In the genomic region with DNA sequence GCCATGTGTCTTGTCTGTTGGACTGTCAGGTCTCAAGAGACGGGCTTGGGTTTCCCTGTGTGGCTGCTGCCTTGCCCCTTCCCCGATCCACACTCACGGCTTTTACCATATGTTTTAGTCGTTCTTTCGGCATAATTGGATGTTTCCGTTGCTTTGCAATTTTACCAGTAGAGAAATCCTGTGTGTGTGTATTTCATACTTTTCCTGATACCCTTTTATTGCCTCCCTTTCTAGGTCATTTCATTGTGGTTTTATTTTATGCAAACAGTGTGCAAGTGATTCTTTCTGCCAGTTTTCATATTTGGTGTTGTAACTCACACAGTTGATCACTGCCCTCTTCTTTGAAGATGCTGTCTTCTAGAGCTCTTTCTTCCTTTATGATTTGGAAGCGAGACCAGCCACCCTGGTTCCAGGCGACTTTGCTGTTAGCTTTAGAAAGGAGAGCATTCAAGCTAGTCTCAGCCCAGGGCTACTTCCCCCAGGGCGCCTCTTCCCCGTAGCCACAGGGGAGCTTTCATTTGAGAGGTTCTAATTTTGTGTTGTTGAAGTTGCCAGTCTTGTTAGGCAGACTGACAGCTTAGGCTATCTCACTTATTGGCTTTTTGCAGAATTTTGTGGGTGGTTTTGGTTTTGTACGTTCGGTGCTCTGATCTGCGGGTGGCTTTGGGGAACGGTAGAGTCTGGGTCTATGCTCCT, we compare ENCODE assay signal across 15 cellular contexts. TPM values are rescaled to one million over a fixed set of nuclear protein-coding genes. Genes with fewer than 3 reads are reported as not detected.
A peak's percentile ranks its signal among the peaks of the same experiment; 100 is the strongest.
DNase-seq lines count a peak whose midpoint lies in the region; ATAC-seq and TF ChIP-seq lines count a peak whose summit lies in the region.
"Had no signal": no experiment of that assay in that cellular context is flagged by ENCODE, and none has a peak within 500 bp of the region (broad histone marks: within the 10 kb centered on the region; RNA-seq: fewer than 3 reads in every experiment).

No MANE protein-coding gene starts in this region.

- no peak overlapping the region for H2BK12ac ChIP-seq in neuronal stem cell (ENCODE audit: low read length)

- H3K36me3 ChIP-seq in Caco-2 (ENCODE audit: control insufficient read depth, insufficient read depth, low read length) (no peaks in the 10 kb centered on the region; the same call in 1 of the 2 replicates), MG63 (peaks cover 41% of the 10 kb centered on the region), neuronal stem cell (replicated peaks in 1 of 2; ENCODE audit: control insufficient read depth in 2 of 2, insufficient read depth in 2 of 2, low read length in 2 of 2) (peaks cover 6 to 66% of the 10 kb centered on the region in 2 donors)
- H3K36me3 ChIP-seq: lower lobe of right lung had no signal

- H3K36me3 Mint-ChIP-seq in Caco-2 (ENCODE audit: insufficient read depth, unreplicated experiment) = peaks cover 11% of the 10 kb centered on the region
- H3K36me3 Mint-ChIP-seq in brain = peaks cover 65% of the 10 kb centered on the region
- H3K36me3 Mint-ChIP-seq: CD4-positive, alpha-beta memory T cell had no signal

- POLR2A ChIA-PET in Caco-2 (lab: Charles Lee) = no interaction called here

- peak overlapping the region; percentile 39 for H3K9ac ChIP-seq in neuronal stem cell (ENCODE audit: low read depth, low read length, poor library complexity)

- no peak overlapping the region for H2BK5ac ChIP-seq in neuronal stem cell (ENCODE audit: low read length)

- intact Hi-C loops in Caco-2 (cut with micrococcal nuclease; ENCODE audit: unreplicated experiment) = no loop called here

- peak overlapping the region; percentile 50 for H3K18ac ChIP-seq in neuronal stem cell (ENCODE audit: low read length)

- no peak overlapping the region for H2AFZ ChIP-seq in neuronal stem cell (ENCODE audit: low read length)

- no peak overlapping the region for H3K23ac ChIP-seq in neuronal stem cell (ENCODE audit: low read depth, low read length, poor library complexity)

- no peak overlapping the region for H2BK120ac ChIP-seq in neuronal stem cell (ENCODE audit: low read depth, low read length)

- H3K4me3 Mint-ChIP-seq in Caco-2 (ENCODE audit: unreplicated experiment) = no peak overlapping the region
- peak overlapping the region in 4 of 5 experiments; percentile 5 to 62 (median 27) for H3K4me3 Mint-ChIP-seq in brain
- H3K4me3 Mint-ChIP-seq: CD4-positive, alpha-beta memory T cell had no signal

- H3K27ac Mint-ChIP-seq in Caco-2 (ENCODE audit: unreplicated experiment) = peak overlapping the region; percentile 55
- peak overlapping the region in 4 of 5 experiments; percentile 34 to 81 (median 61) for H3K27ac Mint-ChIP-seq in brain
- H3K27ac Mint-ChIP-seq: activated T-helper 2 cell treated with anti-CD3 and anti-CD28 coated beads, Interferon-gamma antibody, Interleukin-2, Interleukin-4, amounts not matched to agents 10 μg/mL and 5 μg/mL and 100 μg/mL, durations not matched to agents 14 hours and 24 hours and 36 hours; CD4-positive, alpha-beta memory T cell had no signal

- no peak overlapping the region for H3K4ac ChIP-seq in neuronal stem cell (ENCODE audit: low read length)

- no peak overlapping the region for H3K4me3 ChIP-seq in Caco-2 (ENCODE audit: low read depth, low read length)
- H3K4me3 ChIP-seq in MG63 = peak overlapping the region; percentile 5; the same call in 1 of the 2 replicates
- no peak overlapping the region for H3K4me3 ChIP-seq in neuronal stem cell (ENCODE audit: low read length in 2 of 2)
- H3K4me3 ChIP-seq: lower lobe of right lung had no signal

- no peak overlapping the region for H3K27ac ChIP-seq in neuronal stem cell (replicated peaks; ENCODE audit: low read length)
- H3K27ac ChIP-seq: lower lobe of right lung had no signal

- no CpG with 5 or more reads among the region's 14 CpGs for WGBS in neuronal stem cell (ENCODE audit: extremely low coverage in 2 of 2, insufficient read length in 2 of 2, insufficient replicate concordance in 1 of 2), 2 donors

- ATAC-seq in GM18498 (IDR thresholded peaks at IDR 0.05; ENCODE audit: unreplicated experiment) (no peak), HG03097 (IDR thresholded peaks at IDR 0.05; ENCODE audit: low FRiP score, unreplicated experiment) (no peak)

- H3K14ac ChIP-seq in neuronal stem cell (ENCODE audit: low read length) = no peak overlapping the region

- TF ChIP-seq CTCF in Caco-2 (IDR thresholded peaks at IDR 0.05; ENCODE audit: insufficient read depth in 1 of 2, low read depth in 1 of 2, low read length in 1 of 2, severe bottlenecking in 1 of 2, unreplicated experiment in 1 of 2) (no peak), brain (conservative IDR thresholded peaks at IDR 0.05) (no peak)

- H3K9me3 Mint-ChIP-seq in Caco-2 (ENCODE audit: unreplicated experiment) = no peaks in the 10 kb centered on the region
- peaks cover 5 to 41% (median 13%) of the 10 kb centered on the region in 5 experiments for H3K9me3 Mint-ChIP-seq in brain
- H3K9me3 Mint-ChIP-seq: activated T-helper 2 cell treated with anti-CD3 and anti-CD28 coated beads, Interferon-gamma antibody, Interleukin-2, Interleukin-4, amounts not matched to agents 10 μg/mL and 5 μg/mL and 100 μg/mL, durations not matched to agents 14 hours and 24 hours and 36 hours; CD4-positive, alpha-beta memory T cell had no signal

- CTCF ChIA-PET in Caco-2 (lab: Charles Lee) = no interaction called here

- H3K27me3 ChIP-seq in Caco-2 (replicated peaks; ENCODE audit: control insufficient read depth, insufficient read depth, low read length) = no peaks in the 10 kb centered on the region
- H3K27me3 ChIP-seq in MG63 = no peaks in the 10 kb centered on the region
- H3K27me3 ChIP-seq in neuronal stem cell (ENCODE audit: control insufficient read depth in 3 of 3, insufficient read depth in 3 of 3, low read depth in 1 of 3, low read length in 3 of 3) = no peaks in the 10 kb centered on the region

- H4K8ac ChIP-seq in neuronal stem cell (ENCODE audit: low read depth, low read length) = no peak overlapping the region

- no peak overlapping the region for H3K4me2 ChIP-seq in neuronal stem cell (ENCODE audit: insufficient read depth, low read length, poor library complexity, severe bottlenecking)

- no peaks in the 10 kb centered on the region for H3K9me3 ChIP-seq in Caco-2
- no peaks in the 10 kb centered on the region for H3K9me3 ChIP-seq in MG63
- peaks cover 3 to 30% of the 10 kb centered on the region in 2 donors for H3K9me3 ChIP-seq in neuronal stem cell (replicated peaks in 1 of 2; ENCODE audit: control insufficient read depth in 2 of 2, insufficient read depth in 1 of 2, low read depth in 1 of 2, low read length in 2 of 2)
- H3K9me3 ChIP-seq: lower lobe of right lung had no signal

- H2AK5ac ChIP-seq in neuronal stem cell (ENCODE audit: low read depth, low read length) = no peak overlapping the region

- H3K4me1 Mint-ChIP-seq in Caco-2 (ENCODE audit: low read depth, unreplicated experiment) (peaks cover 17% of the 10 kb centered on the region), brain (peaks cover 76% of the 10 kb centered on the region)

- H3K27me3 Mint-ChIP-seq in Caco-2 (ENCODE audit: insufficient read depth, unreplicated experiment) = no peaks in the 10 kb centered on the region
- no peaks in the 10 kb centered on the region for H3K27me3 Mint-ChIP-seq in brain

- H3K4me1 ChIP-seq in Caco-2 (no peaks in the 10 kb centered on the region; the same call in 1 of the 2 replicates), neuronal stem cell (ENCODE audit: control insufficient read depth in 2 of 2, insufficient read depth in 1 of 2, low read depth in 1 of 2, low read length in 2 of 2) (peaks cover 7 to 15% of the 10 kb centered on the region in 2 donors)

- DNase-seq in Caco-2 (no peak), MG63 (no peak), neuronal stem cell (ENCODE audit: low spot score) (no peak), NCI-H1436 (lab: John Stamatoyannopoulos, UW) (no peak), inferior parietal cortex (ENCODE audit: extremely low spot score) (no peak)
- DNase-seq: activated CD4-positive, alpha-beta T cell treated with anti-CD3 and anti-CD28 coated beads for 4 hours; CD4-positive, alpha-beta memory T cell; Kasumi-1; lower lobe of right lung; stimulated activated CD4-positive, alpha-beta T cell treated with anti-CD3 and anti-CD28 coated beads, Interleukin-4, amount 100 ng/mL, for 1 hour; stimulated activated naive CD4-positive, alpha-beta T cell treated with Interleukin-2 at 50 U/mL for 16 hours had no signal

- BruUV-seq in Caco-2 (replicated peaks; lab: Mats Ljungman, UMichigan) = no TSS peak

- H2BK15ac ChIP-seq in neuronal stem cell (ENCODE audit: low read length) = no peak overlapping the region

- H4K91ac ChIP-seq in neuronal stem cell (ENCODE audit: low read depth, low read length, poor library complexity) = no peak overlapping the region

- H3K79me1 ChIP-seq in neuronal stem cell (ENCODE audit: low read depth, low read length) = peaks cover 16% of the 10 kb centered on the region

RNA-seq across cellular contexts. Expression of a gene that starts 17.0 kb away (rescaled TPM):
- total RNA-seq in Caco-2 (2022) = 29.1 and 29.9 TPM in 2 replicates
- total RNA-seq in MG63 (2014; rRNA removed; shearing (Covaris generic); ENCODE audit: low replicate concordance) = 34.2 and 39.5 TPM in 2 replicates
- polyA plus RNA-seq in brain (ENCODE audit: insufficient read depth, low read depth, low replicate concordance) = 78.4 TPM
- 29.1 TPM for polyA plus RNA-seq in neuronal stem cell (2013, experiment 1 of 2)
- 29.4 TPM for polyA plus RNA-seq in neuronal stem cell (2013, experiment 2 of 2)
- polyA plus RNA-seq: CD4-positive, alpha-beta memory T cell had no signal
